ENCODE assay signal across 1 cellular context in genomic region chr5:72285425-72285821, GRCh38.
TF ChIP-seq lines count a peak whose summit lies in the region.

No MANE protein-coding gene starts in this region.

TF ChIP-seq in K562, 482 proteins besides CTCF, POLR2A, EP300 and RAD21:
- no peak for TF ChIP-seq TBL1XR1 (IDR thresholded peaks at IDR 0.05; ENCODE audit: low read length in 2 of 2)
- TF ChIP-seq HOXB6 (CRISPR knock-in tag; IDR thresholded peaks at IDR 0.05; ENCODE audit: borderline replicate concordance) = no peak
- no peak for TF ChIP-seq SETDB1 (IDR thresholded peaks at IDR 0.05; ENCODE audit: low read length)
